Comparison of ENCODE assay signal across 26 cellular contexts in the genomic region with DNA sequence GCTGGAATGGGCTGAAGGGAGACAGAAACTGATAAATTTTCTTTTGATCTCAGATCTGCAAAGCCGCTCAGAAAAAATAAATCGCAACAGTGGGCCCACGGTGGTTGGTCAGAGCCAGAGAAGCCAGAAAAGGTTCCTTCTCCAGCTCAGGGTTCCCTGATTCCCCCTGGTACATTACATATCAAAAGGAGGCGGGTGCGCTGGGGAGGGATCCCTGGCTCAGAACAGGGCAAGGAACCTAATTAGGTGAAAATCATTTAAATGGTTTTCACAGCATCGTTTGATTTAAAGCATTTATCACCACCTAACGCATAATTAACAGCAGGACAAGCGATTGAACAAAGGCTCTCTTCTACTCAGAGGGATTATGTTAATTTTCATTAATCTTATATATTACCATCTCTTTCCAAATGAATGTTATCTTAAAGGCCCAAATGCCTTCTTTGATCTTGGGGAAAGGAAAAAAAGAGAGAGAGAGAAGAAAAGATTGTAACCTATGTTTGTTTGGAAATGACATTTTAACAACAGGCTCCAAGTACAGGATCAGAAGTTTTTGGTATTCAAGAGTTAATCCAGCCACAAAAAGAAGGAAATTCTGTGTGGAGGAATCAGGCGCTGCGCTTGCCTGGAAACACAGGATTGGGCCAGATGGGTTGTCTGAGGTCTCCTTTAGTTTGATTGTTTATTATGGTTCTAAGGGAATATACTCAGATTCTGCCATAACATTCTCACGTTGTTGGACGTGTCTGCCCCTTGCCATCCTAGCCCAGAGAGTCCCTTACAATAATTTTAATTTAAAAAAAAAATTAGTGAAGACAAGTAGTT.
DNase-seq lines count a peak whose midpoint lies in the region; ATAC-seq, FAIRE-seq and TF ChIP-seq lines count a peak whose summit lies in the region.
"Had no signal": no experiment of that assay in that cellular context is flagged by ENCODE, and none has a peak within 500 bp of the region (broad histone marks: within the 10 kb centered on the region; RNA-seq: fewer than 3 reads in every experiment).

No MANE protein-coding gene starts in this region.

- no peak overlapping the region for H3K4me2 ChIP-seq in neuronal stem cell (ENCODE audit: insufficient read depth, low read length, poor library complexity, severe bottlenecking)

- no CpG with 5 or more reads among the region's 12 CpGs for WGBS in neuronal stem cell (ENCODE audit: extremely low coverage in 2 of 2, insufficient read length in 2 of 2, insufficient replicate concordance in 1 of 2), 2 donors

- H2AK5ac ChIP-seq in neuronal stem cell (ENCODE audit: low read depth, low read length): no peak overlapping the region

- no peak overlapping the region for H4K8ac ChIP-seq in neuronal stem cell (ENCODE audit: low read depth, low read length)

- peak overlapping the region; percentile 68 for H2AFZ ChIP-seq in neuronal stem cell (ENCODE audit: low read length)

- no peaks in the 10 kb centered on the region for H3K79me1 ChIP-seq in neuronal stem cell (ENCODE audit: low read depth, low read length)

- TF ChIP-seq CTCF in mucosa of descending colon (IDR thresholded peaks at IDR 0.05): no peak

- no peak overlapping the region for H2BK15ac ChIP-seq in neuronal stem cell (ENCODE audit: low read length)

- H3K18ac ChIP-seq in neuronal stem cell (ENCODE audit: low read length): no peak overlapping the region

- DNase-seq in NCI-H82 (lab: John Stamatoyannopoulos, UW) (peak; percentile 49), NCI-H82 treated with DMSO at 0.1 percent for 48 hours (lab: John Stamatoyannopoulos, UW; ENCODE audit: unreplicated experiment) (no peak), neuronal stem cell (ENCODE audit: low spot score) (no peak), mucosa of descending colon (no peak)
- no peak for DNase-seq in activated effector memory CD4-positive, alpha-beta T cell treated with Interleukin-2 at 50 U/mL for 16 hours
- DNase-seq: activated CD4-positive, alpha-beta T cell treated with anti-CD3 and anti-CD28 coated beads, Interleukin-2, amount 50 U/mL, for 48 hours; anterior cingulate cortex; Calu3; central memory CD4-positive, alpha-beta T cell; kidney; NCI-H1105 treated with DMSO at 0.1 percent for 48 hours; NCI-H2029; NCI-H524 treated with DMSO at 0.1 percent for 48 hours; sigmoid colon; stimulated activated CD4-positive, alpha-beta T cell treated with anti-CD3 and anti-CD28 coated beads, Interleukin-15, amount 100 ng/mL, for 24 hours; stimulated activated naive CD4-positive, alpha-beta T cell treated with Interleukin-2 at 50 U/mL for 16 hours; testis; uterus had no signal

- H4K91ac ChIP-seq in neuronal stem cell (ENCODE audit: low read depth, low read length, poor library complexity): no peak overlapping the region

- H3K4me1 ChIP-seq in iPS-15b (ENCODE audit: control insufficient read depth, insufficient read depth, low read length) (peaks cover 18% of the 10 kb centered on the region), neuronal stem cell (ENCODE audit: control insufficient read depth in 2 of 2, insufficient read depth in 1 of 2, low read depth in 1 of 2, low read length in 2 of 2) (peaks cover 17 to 21% of the 10 kb centered on the region in 2 donors), mucosa of descending colon (ENCODE audit: low read depth) (no peaks in the 10 kb centered on the region)
- H3K4me1 ChIP-seq: sigmoid colon, testis, uterus had no signal

- H3K9ac ChIP-seq in iPS-15b (ENCODE audit: low read depth, low read length): no peak overlapping the region
- no peak overlapping the region for H3K9ac ChIP-seq in neuronal stem cell (ENCODE audit: low read depth, low read length, poor library complexity)

- no peak overlapping the region for H2BK5ac ChIP-seq in neuronal stem cell (ENCODE audit: low read length)

- peak overlapping the region; percentile 33 for H3K4me3 ChIP-seq in iPS-15b (ENCODE audit: low read depth, low read length)
- no peak overlapping the region for H3K4me3 ChIP-seq in neuronal stem cell (ENCODE audit: low read length in 2 of 2)
- H3K4me3 ChIP-seq in mucosa of descending colon: no peak overlapping the region
- H3K4me3 ChIP-seq: K562, sigmoid colon, testis, uterus had no signal

- H3K23ac ChIP-seq in neuronal stem cell (ENCODE audit: low read depth, low read length, poor library complexity): no peak overlapping the region

- intact Hi-C loops in mucosa of descending colon (cut with DNase I, micrococcal nuclease): no loop called here

- no peak overlapping the region for H3K4ac ChIP-seq in neuronal stem cell (ENCODE audit: low read length)

- H2BK12ac ChIP-seq in neuronal stem cell (ENCODE audit: low read length): no peak overlapping the region

- ATAC-seq in mucosa of descending colon: no peak
- no peak for ATAC-seq in HG02798 (IDR thresholded peaks at IDR 0.05; ENCODE audit: poor library complexity, unreplicated experiment)
- ATAC-seq: K562 had no signal

- H3K14ac ChIP-seq in neuronal stem cell (ENCODE audit: low read length): no peak overlapping the region

- peak; percentile 90 for FAIRE-seq in TTC549 (lab: Jason Lieb, UNC)
- FAIRE-seq: endometrium, frontal cortex, K562, kidney, RCC 7860 had no signal

- no peak overlapping the region for H2BK120ac ChIP-seq in neuronal stem cell (ENCODE audit: low read depth, low read length)

- H3K27me3 ChIP-seq in iPS-15b (ENCODE audit: control insufficient read depth, insufficient read depth, low read length) (no peaks in the 10 kb centered on the region), neuronal stem cell (ENCODE audit: control insufficient read depth in 3 of 3, insufficient read depth in 3 of 3, low read depth in 1 of 3, low read length in 3 of 3) (no peaks in the 10 kb centered on the region)
- H3K27me3 ChIP-seq: sigmoid colon, testis, uterus had no signal

- H3K27ac ChIP-seq in neuronal stem cell (replicated peaks; ENCODE audit: low read length): peak overlapping the region; percentile 32
- H3K27ac ChIP-seq: 22Rv1, sigmoid colon, testis, uterus had no signal

- H3K9me3 ChIP-seq in iPS-15b (ENCODE audit: control insufficient read depth, insufficient read depth, low read length) (no peaks in the 10 kb centered on the region), neuronal stem cell (replicated peaks in 1 of 2; ENCODE audit: control insufficient read depth in 2 of 2, insufficient read depth in 1 of 2, low read depth in 1 of 2, low read length in 2 of 2) (no peaks in the 10 kb centered on the region), mucosa of descending colon (no peaks in the 10 kb centered on the region)
- H3K9me3 ChIP-seq: sigmoid colon, testis, uterus had no signal

- H3K36me3 ChIP-seq in iPS-15b (ENCODE audit: control insufficient read depth, insufficient read depth, low read length) (no peaks in the 10 kb centered on the region), neuronal stem cell (replicated peaks in 1 of 2; ENCODE audit: control insufficient read depth in 2 of 2, insufficient read depth in 2 of 2, low read length in 2 of 2) (no peaks in the 10 kb centered on the region), mucosa of descending colon (ENCODE audit: low read depth) (no peaks in the 10 kb centered on the region)
- H3K36me3 ChIP-seq: sigmoid colon, uterus had no signal
